Comparison of ENCODE assay signal across 9 cellular contexts in genomic region chr6:47135772-47136171, GRCh38.
A peak's percentile ranks its signal among the peaks of the same experiment; 100 is the strongest.
DNase-seq lines count a peak whose midpoint lies in the region; ATAC-seq, FAIRE-seq and TF ChIP-seq lines count a peak whose summit lies in the region.
"Had no signal": no experiment of that assay in that cellular context is flagged by ENCODE, and none has a peak within 500 bp of the region (broad histone marks: within the 10 kb centered on the region; RNA-seq: fewer than 3 reads in every experiment).

No MANE protein-coding gene starts in this region.

- H3K9me3 ChIP-seq in H1 (ENCODE audit: insufficient read depth in 2 of 2, low read depth in 1 of 2, low read length in 1 of 2), result no peaks in the 10 kb centered on the region
- H3K9me3 ChIP-seq in psoas muscle, result no peaks in the 10 kb centered on the region

- H2BK5ac ChIP-seq in H1 (ENCODE audit: low read depth, low read length), result no peak overlapping the region

- no peak overlapping the region for H2BK20ac ChIP-seq in H1 (ENCODE audit: low read length)

- peak overlapping the region; percentile 19; the same call in 1 of the 2 replicates for H3K27ac Mint-ChIP-seq in GM23338

- no peak overlapping the region for H3K4me2 ChIP-seq in GM23338
- no peak overlapping the region for H3K4me2 ChIP-seq in H1 (ENCODE audit: insufficient read depth in 1 of 2, low read depth in 2 of 2, low read length in 2 of 2)

- H3K27ac ChIP-seq in GM23338 (ENCODE audit: low read depth) (no peak overlapping the region), H1 (ENCODE audit: low read depth, low read length) (no peak overlapping the region), psoas muscle (peak overlapping the region; percentile 11)

- H3K4ac ChIP-seq in H1 (replicated peaks; ENCODE audit: insufficient read length, low read depth, low read length), result no peak overlapping the region

- intact Hi-C loops in psoas muscle (cut with DNase I), result loop anchor here in 1 of 2 donors (2.0 kb wide), 1 partner anchor 33 kb away; no protein-coding TSS in a partner anchor

- no peaks in the 10 kb centered on the region for H3K9me3 Mint-ChIP-seq in GM23338

- H3K36me3 ChIP-seq in GM23338 (ENCODE audit: insufficient read depth) (no peaks in the 10 kb centered on the region), H1 (ENCODE audit: control insufficient read depth in 2 of 4, insufficient read depth in 4 of 4, low read length in 3 of 4) (no peaks in the 10 kb centered on the region), psoas muscle (ENCODE audit: insufficient read depth in 1 of 2, low read depth in 1 of 2) (no peaks in the 10 kb centered on the region)

- TF ChIP-seq CTCF in GM23338 (conservative IDR thresholded peaks at IDR 0.05; ENCODE audit: low read depth in 2 of 2) (no peak), H1 (IDR thresholded peaks at IDR 0.05; ENCODE audit: control extremely low read depth in 1 of 3, insufficient read depth in 1 of 3, low read depth in 1 of 3, low read length in 3 of 3) (no peak), psoas muscle (IDR thresholded peaks at IDR 0.05) (no peak)

- no peak overlapping the region for H3K14ac ChIP-seq in H1 (ENCODE audit: insufficient read length)

- H3K27me3 ChIP-seq in GM23338 (ENCODE audit: insufficient read depth) (no peaks in the 10 kb centered on the region), H1 (replicated peaks in 1 of 4; ENCODE audit: control insufficient read depth in 3 of 4, extremely low read depth in 1 of 4, insufficient read depth in 3 of 4, low read length in 3 of 4) (no peaks in the 10 kb centered on the region), psoas muscle (ENCODE audit: insufficient read depth in 3 of 3, low read length in 2 of 3) (no peaks in the 10 kb centered on the region)

- POLR2A ChIA-PET in H1 (lab: Charles Lee; ENCODE audit: partially characterized antibody), result no interaction called here

- peaks cover 9% of the 10 kb centered on the region; the same call in 1 of the 2 replicates for H3K9me2 ChIP-seq in GM23338 (ENCODE audit: insufficient read depth)

- H3K27me3 Mint-ChIP-seq in GM23338 (ENCODE audit: insufficient read depth, low read depth, poor library complexity), result peaks cover 4% of the 10 kb centered on the region

- no peak for TF ChIP-seq POLR2A in H1 (IDR thresholded peaks at IDR 0.05; ENCODE audit: control extremely low read depth in 1 of 2, low read depth in 2 of 2, low read length in 2 of 2)

- H3K23me2 ChIP-seq in H1 (ENCODE audit: low read depth, low read length), result no peaks in the 10 kb centered on the region; the same call in 1 of the 2 replicates

- ATAC-seq in GM23338 (no peak), psoas muscle (peak; percentile 34 to 68 (median 55)), HG02970 (IDR thresholded peaks at IDR 0.05; ENCODE audit: low FRiP score, unreplicated experiment) (no peak), HG02642 (IDR thresholded peaks at IDR 0.05; ENCODE audit: poor library complexity, unreplicated experiment) (no peak), HG02973 (IDR thresholded peaks at IDR 0.05; ENCODE audit: unreplicated experiment) (no peak)
- ATAC-seq: activated CD4-positive, CD25-positive, alpha-beta regulatory T cell treated with anti-CD3 and anti-CD28 coated beads, Interleukin-2, amount 50 U/mL, for 24 hours had no signal

- H4K5ac ChIP-seq in H1 (ENCODE audit: insufficient read length, low read depth, low read length), result no peak overlapping the region

- no peak overlapping the region for H4K91ac ChIP-seq in H1 (replicated peaks; ENCODE audit: insufficient read length, low read length)

- no peak overlapping the region for H2BK15ac ChIP-seq in H1 (ENCODE audit: low read length)

- H3K18ac ChIP-seq in H1 (ENCODE audit: extremely low read depth, low read length), result no peak overlapping the region

- H2AFZ ChIP-seq in GM23338 (no peak overlapping the region), H1 (ENCODE audit: low read length) (no peak overlapping the region)

- H2BK12ac ChIP-seq in H1 (ENCODE audit: low read depth, low read length), result no peak overlapping the region

- no peak overlapping the region for H4K8ac ChIP-seq in H1 (ENCODE audit: extremely low read depth, insufficient read depth, low read length)

- H3K4me1 ChIP-seq in GM23338 (ENCODE audit: insufficient read depth), result peaks cover 33% of the 10 kb centered on the region
- peaks cover 0 to 5% (median 3%) of the 10 kb centered on the region in 4 experiments; a peak in 3 of 7 replicates for H3K4me1 ChIP-seq in H1 (replicated peaks in 1 of 4; ENCODE audit: control insufficient read depth in 3 of 4, insufficient read depth in 4 of 4, low read length in 3 of 4)
- H3K4me1 ChIP-seq in psoas muscle, result peaks cover 12% of the 10 kb centered on the region

- no peak overlapping the region for H3K23ac ChIP-seq in H1 (ENCODE audit: insufficient read length)

- no peaks in the 10 kb centered on the region for H4K20me1 ChIP-seq in GM23338 (replicated peaks; ENCODE audit: insufficient read depth)
- no peaks in the 10 kb centered on the region for H4K20me1 ChIP-seq in H1 (replicated peaks in 1 of 2; ENCODE audit: control insufficient read depth in 1 of 2, insufficient read depth in 2 of 2, low read length in 2 of 2)

- no peak for TF ChIP-seq RAD21 in H1 (IDR thresholded peaks at IDR 0.05 in 1 of 2, conservative IDR thresholded peaks at IDR 0.05 in 1 of 2; ENCODE audit: low read depth in 2 of 2, low read length in 2 of 2)

- CTCF ChIA-PET in H1 (lab: Charles Lee; ENCODE audit: partially characterized antibody), result interaction anchor here (0.7 kb wide), 1 partner anchor 39 kb away, joined by 3 read pairs; no protein-coding TSS in a partner anchor

- H3K79me2 ChIP-seq in GM23338 (replicated peaks; ENCODE audit: insufficient read depth), result no peaks in the 10 kb centered on the region
- H3K79me2 ChIP-seq in H1 (ENCODE audit: control insufficient read depth in 1 of 2, insufficient read depth in 2 of 2, low read length in 2 of 2), result no peaks in the 10 kb centered on the region

- no peak overlapping the region for H2AK5ac ChIP-seq in H1 (ENCODE audit: low read depth, low read length)

- peaks cover 52% of the 10 kb centered on the region for H3K4me1 Mint-ChIP-seq in GM23338

- H3K79me1 ChIP-seq in H1 (ENCODE audit: low read depth, low read length), result no peaks in the 10 kb centered on the region

- no peaks in the 10 kb centered on the region for H3K36me3 Mint-ChIP-seq in GM23338 (ENCODE audit: low read depth)

- 94% methylated on average over 3 of the region's 3 CpGs; no CpG with 5 or more reads in 1 of the 2 experiments for WGBS in H1 (ENCODE audit: extremely low coverage in 1 of 2, insufficient coverage in 1 of 2, insufficient read length in 1 of 2, insufficient replicate concordance in 2 of 2, low coverage in 1 of 2, low lambda C conversion rate in 2 of 2, missing lambda C conversion rate in 1 of 2), 2 experiments
- 48 to 61% (median 60%) methylated on average over 3 of the region's 3 CpGs for WGBS in psoas muscle, 3 donors

- no peaks in the 10 kb centered on the region for H3F3A ChIP-seq in GM23338 (replicated peaks; ENCODE audit: low read depth)

- H3K56ac ChIP-seq in H1 (replicated peaks; ENCODE audit: insufficient read length, low read depth, low read length), result no peak overlapping the region

- no peak overlapping the region for H2BK120ac ChIP-seq in H1 (replicated peaks; ENCODE audit: low read depth, low read length)

- no peak overlapping the region for H3K4me3 Mint-ChIP-seq in GM23338

- DNase-seq in GM23338 (ENCODE audit: low spot score), result peak; percentile 17
- peak; percentile 40 for DNase-seq in NCI-H774 (lab: John Stamatoyannopoulos, UW)
- no peak for DNase-seq in H1 (ENCODE audit: low read depth in 1 of 2, low spot score in 2 of 2)
- no peak for DNase-seq in psoas muscle
- DNase-seq in stimulated activated CD4-positive, alpha-beta T cell treated with anti-CD3 and anti-CD28 coated beads, Interleukin-2, amount 100 ng/mL, for 48 hours, result no peak

- no peak for TF ChIP-seq EP300 in H1 (IDR thresholded peaks at IDR 0.05; ENCODE audit: borderline replicate concordance in 1 of 2, low read depth in 2 of 2, low read length in 2 of 2)

- no peak for FAIRE-seq in H1 (lab: Jason Lieb, UNC)

- H3K9ac ChIP-seq in H1 (replicated peaks in 1 of 4; ENCODE audit: extremely low read depth in 1 of 4, low read depth in 3 of 4, low read length in 3 of 4), result no peak overlapping the region

- no peak overlapping the region for H3K4me3 ChIP-seq in GM23338
- no peak overlapping the region for H3K4me3 ChIP-seq in H1 (ENCODE audit: extremely low read depth in 1 of 4, insufficient read depth in 2 of 4, low read depth in 3 of 4, low read length in 4 of 4)
- H3K4me3 ChIP-seq in psoas muscle, result no peak overlapping the region

TF ChIP-seq in GM23338, 12 proteins besides CTCF, POLR2A, EP300 and RAD21 (continues in another document):
- no peak for TF ChIP-seq ETS1 (IDR thresholded peaks at IDR 0.05)

TF ChIP-seq in H1, 55 proteins besides CTCF, POLR2A, EP300 and RAD21:
- no peak for TF ChIP-seq GTF2F1 (IDR thresholded peaks at IDR 0.05; ENCODE audit: borderline replicate concordance, low read depth, low read length)
- TF ChIP-seq CREB1 (IDR thresholded peaks at IDR 0.05), result no peak
- peak; percentile 90 for TF ChIP-seq BACH1 (IDR thresholded peaks at IDR 0.05; ENCODE audit: low read length)
- TF ChIP-seq ATF3 (IDR thresholded peaks at IDR 0.05; ENCODE audit: insufficient read depth, low read depth, low read length), result no peak
- TF ChIP-seq SIN3A (conservative IDR thresholded peaks at IDR 0.05 in 1 of 2, IDR thresholded peaks at IDR 0.05 in 1 of 2; ENCODE audit: low read depth in 1 of 2, low read length in 2 of 2), result no peak
- no peak for TF ChIP-seq POLR2AphosphoS5 (IDR thresholded peaks at IDR 0.05; ENCODE audit: low read depth, low read length)
- peak; percentile 48; the same call in 1 of the 2 replicates for TF ChIP-seq MAFK (IDR thresholded peaks at IDR 0.05; ENCODE audit: low read depth, low read length)
TF ChIP-seq in H1: peak in this region for 2.

Comparison
In these comparisons a context has a peak if more than half of its experiments do, and no peak if none do; other contexts are left out.
1. ATAC-seq: peak in psoas muscle (4 of 4); none in GM23338 (single experiment), HG02970 (single experiment), HG02642 (single experiment) and HG02973 (single experiment).
2. DNase-seq: peak in GM23338 (single experiment) and NCI-H774 (single experiment); none in H1 (0 of 2), psoas muscle (0 of 2) and stimulated activated CD4-positive, alpha-beta T cell treated with anti-CD3 and anti-CD28 coated beads, Interleukin-2, amount 100 ng/mL, for 48 hours (0 of 2).